Comparison of ENCODE assay signal across 1 cellular context in the genomic region with DNA sequence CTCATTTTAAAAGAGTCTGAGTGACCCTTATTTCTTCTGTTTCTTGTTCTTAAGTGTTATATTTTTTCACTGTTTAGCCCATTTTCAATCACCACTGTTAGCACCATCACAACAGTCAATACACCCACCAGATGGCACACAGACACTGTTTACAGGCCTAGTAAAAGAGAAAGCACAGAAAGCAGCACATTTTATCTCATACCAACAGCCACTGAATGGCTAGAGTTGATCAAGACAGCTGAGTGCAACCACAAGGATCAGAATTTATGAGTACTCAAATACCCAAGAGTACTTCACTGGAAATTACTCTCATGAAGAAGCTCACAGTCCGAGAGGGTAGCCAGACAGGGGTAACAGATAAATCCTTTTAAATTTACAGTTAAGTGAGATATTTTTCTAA.
TF ChIP-seq lines count a peak whose summit lies in the region.

No MANE protein-coding gene starts in this region.

TF ChIP-seq in K562, 482 proteins besides CTCF, POLR2A, EP300 and RAD21 (continued from another document and continues in another):
- TF ChIP-seq ZNF324 (CRISPR knock-in tag; IDR thresholded peaks at IDR 0.05): no peak
- peak; percentile 74; the same call in 1 of the 2 replicates for TF ChIP-seq ARID2 (IDR thresholded peaks at IDR 0.05)
- TF ChIP-seq, protein P1, sequence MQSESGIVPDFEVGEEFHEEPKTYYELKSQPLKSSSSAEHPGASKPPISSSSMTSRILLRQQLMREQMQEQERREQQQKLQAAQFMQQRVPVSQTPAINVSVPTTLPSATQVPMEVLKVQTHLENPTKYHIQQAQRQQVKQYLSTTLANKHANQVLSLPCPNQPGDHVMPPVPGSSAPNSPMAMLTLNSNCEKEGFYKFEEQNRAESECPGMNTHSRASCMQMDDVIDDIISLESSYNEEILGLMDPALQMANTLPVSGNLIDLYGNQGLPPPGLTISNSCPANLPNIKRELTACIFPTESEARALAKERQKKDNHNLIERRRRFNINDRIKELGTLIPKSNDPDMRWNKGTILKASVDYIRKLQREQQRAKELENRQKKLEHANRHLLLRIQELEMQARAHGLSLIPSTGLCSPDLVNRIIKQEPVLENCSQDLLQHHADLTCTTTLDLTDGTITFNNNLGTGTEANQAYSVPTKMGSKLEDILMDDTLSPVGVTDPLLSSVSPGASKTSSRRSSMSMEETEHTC (IDR thresholded peaks at IDR 0.05): no peak
- TF ChIP-seq, protein P2, sequence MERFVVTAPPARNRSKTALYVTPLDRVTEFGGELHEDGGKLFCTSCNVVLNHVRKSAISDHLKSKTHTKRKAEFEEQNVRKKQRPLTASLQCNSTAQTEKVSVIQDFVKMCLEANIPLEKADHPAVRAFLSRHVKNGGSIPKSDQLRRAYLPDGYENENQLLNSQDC (CRISPR knock-in tag; IDR thresholded peaks at IDR 0.05): no peak
- no peak for TF ChIP-seq HLTF (IDR thresholded peaks at IDR 0.05)
- no peak for TF ChIP-seq BCL6 (CRISPR knock-in tag; IDR thresholded peaks at IDR 0.05)
- TF ChIP-seq RBM22 (IDR thresholded peaks at IDR 0.05; ENCODE audit: low read depth, low read length, poor library complexity, severe bottlenecking): no peak
- TF ChIP-seq ZBED1 (IDR thresholded peaks at IDR 0.05): no peak
- TF ChIP-seq, protein P3, sequence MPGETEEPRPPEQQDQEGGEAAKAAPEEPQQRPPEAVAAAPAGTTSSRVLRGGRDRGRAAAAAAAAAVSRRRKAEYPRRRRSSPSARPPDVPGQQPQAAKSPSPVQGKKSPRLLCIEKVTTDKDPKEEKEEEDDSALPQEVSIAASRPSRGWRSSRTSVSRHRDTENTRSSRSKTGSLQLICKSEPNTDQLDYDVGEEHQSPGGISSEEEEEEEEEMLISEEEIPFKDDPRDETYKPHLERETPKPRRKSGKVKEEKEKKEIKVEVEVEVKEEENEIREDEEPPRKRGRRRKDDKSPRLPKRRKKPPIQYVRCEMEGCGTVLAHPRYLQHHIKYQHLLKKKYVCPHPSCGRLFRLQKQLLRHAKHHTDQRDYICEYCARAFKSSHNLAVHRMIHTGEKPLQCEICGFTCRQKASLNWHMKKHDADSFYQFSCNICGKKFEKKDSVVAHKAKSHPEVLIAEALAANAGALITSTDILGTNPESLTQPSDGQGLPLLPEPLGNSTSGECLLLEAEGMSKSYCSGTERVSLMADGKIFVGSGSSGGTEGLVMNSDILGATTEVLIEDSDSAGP (CRISPR knock-in tag; IDR thresholded peaks at IDR 0.05): no peak
- TF ChIP-seq, protein P4, sequence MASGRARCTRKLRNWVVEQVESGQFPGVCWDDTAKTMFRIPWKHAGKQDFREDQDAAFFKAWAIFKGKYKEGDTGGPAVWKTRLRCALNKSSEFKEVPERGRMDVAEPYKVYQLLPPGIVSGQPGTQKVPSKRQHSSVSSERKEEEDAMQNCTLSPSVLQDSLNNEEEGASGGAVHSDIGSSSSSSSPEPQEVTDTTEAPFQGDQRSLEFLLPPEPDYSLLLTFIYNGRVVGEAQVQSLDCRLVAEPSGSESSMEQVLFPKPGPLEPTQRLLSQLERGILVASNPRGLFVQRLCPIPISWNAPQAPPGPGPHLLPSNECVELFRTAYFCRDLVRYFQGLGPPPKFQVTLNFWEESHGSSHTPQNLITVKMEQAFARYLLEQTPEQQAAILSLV (tag; IDR thresholded peaks at IDR 0.05): no peak
- no peak for TF ChIP-seq KLF13 (tag; IDR thresholded peaks at IDR 0.05; ENCODE audit: borderline replicate concordance, low read depth)
- TF ChIP-seq, protein P5, sequence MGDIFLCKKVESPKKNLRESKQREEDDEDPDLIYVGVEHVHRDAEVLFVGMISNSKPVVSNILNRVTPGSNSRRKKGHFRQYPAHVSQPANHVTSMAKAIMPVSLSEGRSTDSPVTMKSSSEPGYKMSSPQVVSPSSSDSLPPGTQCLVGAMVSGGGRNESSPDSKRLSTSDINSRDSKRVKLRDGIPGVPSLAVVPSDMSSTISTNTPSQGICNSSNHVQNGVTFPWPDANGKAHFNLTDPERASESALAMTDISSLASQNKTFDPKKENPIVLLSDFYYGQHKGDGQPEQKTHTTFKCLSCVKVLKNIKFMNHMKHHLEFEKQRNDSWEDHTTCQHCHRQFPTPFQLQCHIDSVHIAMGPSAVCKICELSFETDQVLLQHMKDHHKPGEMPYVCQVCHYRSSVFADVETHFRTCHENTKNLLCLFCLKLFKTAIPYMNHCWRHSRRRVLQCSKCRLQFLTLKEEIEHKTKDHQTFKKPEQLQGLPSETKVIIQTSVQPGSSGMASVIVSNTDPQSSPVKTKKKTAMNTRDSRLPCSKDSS (IDR thresholded peaks at IDR 0.05; ENCODE audit: low read depth, partially characterized antibody): no peak
- TF ChIP-seq ETV6 (IDR thresholded peaks at IDR 0.05; ENCODE audit: borderline replicate concordance in 1 of 2, low read depth in 2 of 2, low read length in 1 of 2): no peak
- no peak for TF ChIP-seq ETV6 (CRISPR knock-in tag; IDR thresholded peaks at IDR 0.05; ENCODE audit: borderline replicate concordance)
- no peak for TF ChIP-seq PRMT5 (CRISPR knock-in tag; IDR thresholded peaks at IDR 0.05)
- no peak for TF ChIP-seq NELFE (IDR thresholded peaks at IDR 0.05; ENCODE audit: insufficient read depth, insufficient read length)
- TF ChIP-seq DACH1 (IDR thresholded peaks at IDR 0.05; ENCODE audit: partially characterized antibody): peak; percentile 88
- no peak for TF ChIP-seq POLR3A (IDR thresholded peaks at IDR 0.05; ENCODE audit: borderline replicate concordance, extremely low read depth, insufficient read depth, insufficient read length)
- TF ChIP-seq, protein P6, sequence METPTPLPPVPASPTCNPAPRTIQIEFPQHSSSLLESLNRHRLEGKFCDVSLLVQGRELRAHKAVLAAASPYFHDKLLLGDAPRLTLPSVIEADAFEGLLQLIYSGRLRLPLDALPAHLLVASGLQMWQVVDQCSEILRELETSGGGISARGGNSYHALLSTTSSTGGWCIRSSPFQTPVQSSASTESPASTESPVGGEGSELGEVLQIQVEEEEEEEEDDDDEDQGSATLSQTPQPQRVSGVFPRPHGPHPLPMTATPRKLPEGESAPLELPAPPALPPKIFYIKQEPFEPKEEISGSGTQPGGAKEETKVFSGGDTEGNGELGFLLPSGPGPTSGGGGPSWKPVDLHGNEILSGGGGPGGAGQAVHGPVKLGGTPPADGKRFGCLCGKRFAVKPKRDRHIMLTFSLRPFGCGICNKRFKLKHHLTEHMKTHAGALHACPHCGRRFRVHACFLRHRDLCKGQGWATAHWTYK (CRISPR knock-in tag; IDR thresholded peaks at IDR 0.05): peak; percentile 75; the same call in 1 of the 2 replicates
- no peak for TF ChIP-seq ZNF347 (CRISPR knock-in tag; IDR thresholded peaks at IDR 0.05; ENCODE audit: low read depth)
- peak; percentile 72; the same call in 1 of the 2 replicates for TF ChIP-seq NFATC3 (IDR thresholded peaks at IDR 0.05)
- peak; percentile 63; the same call in 1 of the 2 replicates for TF ChIP-seq TEAD2 (tag; IDR thresholded peaks at IDR 0.05)
- TF ChIP-seq ZNF354B (CRISPR knock-in tag; IDR thresholded peaks at IDR 0.05): no peak
- TF ChIP-seq, protein P7, sequence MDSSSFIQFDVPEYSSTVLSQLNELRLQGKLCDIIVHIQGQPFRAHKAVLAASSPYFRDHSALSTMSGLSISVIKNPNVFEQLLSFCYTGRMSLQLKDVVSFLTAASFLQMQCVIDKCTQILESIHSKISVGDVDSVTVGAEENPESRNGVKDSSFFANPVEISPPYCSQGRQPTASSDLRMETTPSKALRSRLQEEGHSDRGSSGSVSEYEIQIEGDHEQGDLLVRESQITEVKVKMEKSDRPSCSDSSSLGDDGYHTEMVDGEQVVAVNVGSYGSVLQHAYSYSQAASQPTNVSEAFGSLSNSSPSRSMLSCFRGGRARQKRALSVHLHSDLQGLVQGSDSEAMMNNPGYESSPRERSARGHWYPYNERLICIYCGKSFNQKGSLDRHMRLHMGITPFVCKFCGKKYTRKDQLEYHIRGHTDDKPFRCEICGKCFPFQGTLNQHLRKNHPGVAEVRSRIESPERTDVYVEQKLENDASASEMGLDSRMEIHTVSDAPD (CRISPR knock-in tag; IDR thresholded peaks at IDR 0.05): no peak
- peak; percentile 95 for TF ChIP-seq TAL1 (IDR thresholded peaks at IDR 0.05)
- TF ChIP-seq XRCC4 (IDR thresholded peaks at IDR 0.05; ENCODE audit: extremely low read depth, insufficient read depth, insufficient read length): no peak
- TF ChIP-seq HDAC1 (IDR thresholded peaks at IDR 0.05): peak in 1 of 2 experiments; percentile 55; a peak in 2 of 4 replicates
- no peak for TF ChIP-seq GABPA (tag; conservative IDR thresholded peaks at IDR 0.05; ENCODE audit: low read depth)
- no peak for TF ChIP-seq ETV5 (CRISPR knock-in tag; IDR thresholded peaks at IDR 0.05; ENCODE audit: low read depth)
- TF ChIP-seq, protein P8, sequence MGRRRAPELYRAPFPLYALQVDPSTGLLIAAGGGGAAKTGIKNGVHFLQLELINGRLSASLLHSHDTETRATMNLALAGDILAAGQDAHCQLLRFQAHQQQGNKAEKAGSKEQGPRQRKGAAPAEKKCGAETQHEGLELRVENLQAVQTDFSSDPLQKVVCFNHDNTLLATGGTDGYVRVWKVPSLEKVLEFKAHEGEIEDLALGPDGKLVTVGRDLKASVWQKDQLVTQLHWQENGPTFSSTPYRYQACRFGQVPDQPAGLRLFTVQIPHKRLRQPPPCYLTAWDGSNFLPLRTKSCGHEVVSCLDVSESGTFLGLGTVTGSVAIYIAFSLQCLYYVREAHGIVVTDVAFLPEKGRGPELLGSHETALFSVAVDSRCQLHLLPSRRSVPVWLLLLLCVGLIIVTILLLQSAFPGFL (CRISPR knock-in tag; IDR thresholded peaks at IDR 0.05): no peak
- 0 out of 2 replicates have a peak, but pooled peaks have one; percentile 58 for TF ChIP-seq PHB2 (IDR thresholded peaks at IDR 0.05; ENCODE audit: low read depth)
- TF ChIP-seq ZNF384 (IDR thresholded peaks at IDR 0.05; ENCODE audit: low read depth, low read length): peak; percentile 52
- TF ChIP-seq CBX2 (IDR thresholded peaks at IDR 0.05; ENCODE audit: insufficient read depth, low read length, poor library complexity, severe bottlenecking): no peak
- TF ChIP-seq, protein P9, sequence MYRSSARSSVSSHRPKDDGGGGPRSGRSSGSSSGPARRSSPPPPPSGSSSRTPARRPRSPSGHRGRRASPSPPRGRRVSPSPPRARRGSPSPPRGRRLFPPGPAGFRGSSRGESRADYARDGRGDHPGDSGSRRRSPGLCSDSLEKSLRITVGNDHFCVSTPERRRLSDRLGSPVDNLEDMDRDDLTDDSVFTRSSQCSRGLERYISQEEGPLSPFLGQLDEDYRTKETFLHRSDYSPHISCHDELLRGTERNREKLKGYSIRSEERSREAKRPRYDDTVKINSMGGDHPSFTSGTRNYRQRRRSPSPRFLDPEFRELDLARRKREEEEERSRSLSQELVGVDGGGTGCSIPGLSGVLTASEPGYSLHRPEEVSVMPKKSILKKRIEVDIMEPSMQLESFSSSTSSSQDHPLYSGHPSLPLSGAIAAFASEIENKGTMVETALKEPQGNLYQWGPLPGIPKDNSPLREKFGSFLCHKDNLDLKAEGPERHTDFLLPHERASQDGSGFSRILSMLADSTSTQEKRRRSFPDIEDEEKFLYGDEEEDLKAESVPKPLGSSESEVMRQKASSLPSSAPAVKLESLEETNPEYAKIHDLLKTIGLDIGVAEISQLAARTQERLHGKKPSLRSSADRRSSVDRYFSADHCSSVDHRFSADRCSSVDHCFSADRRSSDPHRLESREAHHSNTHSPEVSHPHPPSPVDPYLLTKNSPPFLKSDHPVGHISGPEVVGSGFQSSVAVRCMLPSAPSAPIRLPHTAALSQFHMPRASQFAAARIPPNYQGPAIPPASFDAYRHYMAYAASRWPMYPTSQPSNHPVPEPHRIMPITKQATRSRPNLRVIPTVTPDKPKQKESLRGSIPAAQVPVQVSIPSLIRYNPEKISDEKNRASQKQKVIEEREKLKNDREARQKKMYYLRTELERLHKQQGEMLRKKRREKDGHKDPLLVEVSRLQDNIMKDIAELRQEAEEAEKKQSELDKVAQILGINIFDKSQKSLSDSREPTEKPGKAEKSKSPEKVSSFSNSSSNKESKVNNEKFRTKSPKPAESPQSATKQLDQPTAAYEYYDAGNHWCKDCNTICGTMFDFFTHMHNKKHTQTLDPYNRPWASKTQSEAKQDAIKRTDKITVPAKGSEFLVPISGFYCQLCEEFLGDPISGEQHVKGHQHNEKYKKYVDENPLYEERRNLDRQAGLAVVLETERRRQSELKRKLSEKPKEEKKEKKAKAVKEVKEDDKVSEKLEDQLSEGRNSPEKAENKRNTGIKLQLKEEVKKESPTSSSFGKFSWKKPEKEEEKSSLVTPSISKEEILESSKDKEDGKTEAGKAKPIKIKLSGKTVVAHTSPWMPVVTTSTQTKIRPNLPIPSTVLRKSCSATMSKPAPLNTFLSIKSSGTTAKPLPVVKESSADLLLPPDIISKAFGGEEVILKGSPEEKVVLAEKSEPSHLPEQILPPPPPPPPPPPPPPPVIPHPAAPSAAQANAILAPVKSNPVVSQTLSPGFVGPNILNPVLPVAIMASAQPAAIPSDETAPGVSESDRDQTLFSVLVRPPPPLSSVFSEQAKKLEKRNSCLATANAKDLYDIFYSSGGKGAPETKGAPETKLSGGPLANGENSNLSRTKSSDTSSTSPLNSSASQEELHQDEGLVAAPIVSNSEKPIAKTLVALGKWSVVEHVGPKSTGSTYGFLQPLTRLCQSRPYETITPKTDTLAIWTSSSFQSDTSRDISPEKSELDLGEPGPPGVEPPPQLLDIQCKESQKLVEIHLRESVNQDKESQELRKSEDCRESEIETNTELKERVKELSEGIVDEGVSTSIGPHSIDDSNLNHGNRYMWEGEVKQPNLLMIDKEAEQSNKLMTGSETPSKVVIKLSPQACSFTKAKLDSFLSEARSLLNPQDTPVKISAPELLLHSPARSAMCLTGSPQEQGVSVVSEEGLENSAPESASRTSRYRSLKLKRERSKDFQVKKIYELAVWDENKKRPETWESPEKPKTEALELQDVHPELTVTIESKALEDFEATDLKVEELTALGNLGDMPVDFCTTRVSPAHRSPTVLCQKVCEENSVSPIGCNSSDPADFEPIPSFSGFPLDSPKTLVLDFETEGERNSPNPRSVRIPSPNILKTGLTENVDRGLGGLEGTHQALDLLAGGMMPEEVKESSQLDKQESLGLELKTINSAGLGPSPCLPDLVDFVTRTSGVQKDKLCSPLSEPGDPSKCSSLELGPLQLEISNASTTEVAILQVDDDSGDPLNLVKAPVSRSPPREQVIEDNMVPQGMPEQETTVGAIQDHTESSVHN (IDR thresholded peaks at IDR 0.05; ENCODE audit: borderline replicate concordance in 1 of 2, low read depth in 1 of 2): peak in 1 of 2 experiments; percentile 51; a peak in 1 of 4 replicates
- TF ChIP-seq DIDO1 (tag; IDR thresholded peaks at IDR 0.05; ENCODE audit: low read depth): no peak
- TF ChIP-seq ASH1L (IDR thresholded peaks at IDR 0.05; ENCODE audit: borderline replicate concordance, low read depth, partially characterized antibody): no peak
- TF ChIP-seq POLR2AphosphoS2 (IDR thresholded peaks at IDR 0.05; ENCODE audit: low read length): no peak
- TF ChIP-seq ZNF431 (CRISPR knock-in tag; IDR thresholded peaks at IDR 0.05): no peak; the same call in 1 of the 2 replicates
- TF ChIP-seq FOXM1 (IDR thresholded peaks at IDR 0.05; ENCODE audit: low read depth): peak; percentile 85
- TF ChIP-seq FOXM1 (CRISPR knock-in tag; IDR thresholded peaks at IDR 0.05; ENCODE audit: low read depth): no peak
